1 cellular context compared by ENCODE assay signal in genomic region chr10:100025528-100026070, GRCh38.
TF ChIP-seq lines count a peak whose summit lies in the region.

No MANE protein-coding gene starts in this region.

TF ChIP-seq in GM12878, 131 proteins besides CTCF, POLR2A, EP300 and RAD21 (continued from another document):
- TF ChIP-seq IRF3 (IDR thresholded peaks at IDR 0.05): no peak
